ENCODE assay signal across 1 cellular context in the genomic region with DNA sequence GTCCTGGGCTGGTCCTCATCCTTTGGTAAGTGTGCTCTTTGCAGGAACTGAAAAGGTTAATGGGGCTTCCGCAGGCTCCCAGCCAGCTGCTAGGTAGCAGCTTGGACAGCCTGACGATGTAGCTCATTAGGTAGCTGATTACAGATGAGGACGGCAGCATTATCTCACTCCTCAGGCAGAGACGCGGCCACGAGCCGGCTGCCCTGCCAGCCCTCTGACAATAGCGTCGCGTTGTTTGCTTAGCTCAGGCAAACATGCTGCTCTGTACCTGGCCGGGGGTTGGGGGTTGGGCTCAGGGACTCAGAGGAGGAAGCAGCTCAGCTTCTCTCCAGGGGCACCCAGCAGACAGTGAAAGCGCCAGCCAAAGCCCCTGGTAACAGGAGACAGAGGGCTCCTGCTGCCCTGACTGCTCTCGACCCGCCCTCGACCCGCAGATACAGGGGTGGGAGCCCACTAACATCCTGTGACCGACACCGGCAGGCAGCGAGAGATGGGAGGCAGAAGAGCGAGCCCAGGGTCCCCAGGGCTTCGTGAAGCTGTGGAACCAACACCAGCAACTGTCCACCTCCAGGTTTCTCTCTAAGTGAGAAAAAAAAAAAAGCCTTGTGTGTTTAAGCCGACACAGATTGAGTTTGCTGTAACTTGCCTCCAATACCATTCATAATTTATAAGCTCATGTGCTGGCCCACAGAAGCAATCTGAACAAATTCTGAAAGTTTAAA.
TF ChIP-seq lines count a peak whose summit lies in the region.

No MANE protein-coding gene starts in this region.

TF ChIP-seq in HepG2, 621 proteins besides CTCF, POLR2A, EP300 and RAD21 (continued from another document and continues in another):
- TF ChIP-seq, protein P1, sequence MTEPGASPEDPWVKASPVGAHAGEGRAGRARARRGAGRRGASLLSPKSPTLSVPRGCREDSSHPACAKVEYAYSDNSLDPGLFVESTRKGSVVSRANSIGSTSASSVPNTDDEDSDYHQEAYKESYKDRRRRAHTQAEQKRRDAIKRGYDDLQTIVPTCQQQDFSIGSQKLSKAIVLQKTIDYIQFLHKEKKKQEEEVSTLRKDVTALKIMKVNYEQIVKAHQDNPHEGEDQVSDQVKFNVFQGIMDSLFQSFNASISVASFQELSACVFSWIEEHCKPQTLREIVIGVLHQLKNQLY (CRISPR knock-in tag; IDR thresholded peaks at IDR 0.05): peak; percentile 72
- TF ChIP-seq, protein P2, sequence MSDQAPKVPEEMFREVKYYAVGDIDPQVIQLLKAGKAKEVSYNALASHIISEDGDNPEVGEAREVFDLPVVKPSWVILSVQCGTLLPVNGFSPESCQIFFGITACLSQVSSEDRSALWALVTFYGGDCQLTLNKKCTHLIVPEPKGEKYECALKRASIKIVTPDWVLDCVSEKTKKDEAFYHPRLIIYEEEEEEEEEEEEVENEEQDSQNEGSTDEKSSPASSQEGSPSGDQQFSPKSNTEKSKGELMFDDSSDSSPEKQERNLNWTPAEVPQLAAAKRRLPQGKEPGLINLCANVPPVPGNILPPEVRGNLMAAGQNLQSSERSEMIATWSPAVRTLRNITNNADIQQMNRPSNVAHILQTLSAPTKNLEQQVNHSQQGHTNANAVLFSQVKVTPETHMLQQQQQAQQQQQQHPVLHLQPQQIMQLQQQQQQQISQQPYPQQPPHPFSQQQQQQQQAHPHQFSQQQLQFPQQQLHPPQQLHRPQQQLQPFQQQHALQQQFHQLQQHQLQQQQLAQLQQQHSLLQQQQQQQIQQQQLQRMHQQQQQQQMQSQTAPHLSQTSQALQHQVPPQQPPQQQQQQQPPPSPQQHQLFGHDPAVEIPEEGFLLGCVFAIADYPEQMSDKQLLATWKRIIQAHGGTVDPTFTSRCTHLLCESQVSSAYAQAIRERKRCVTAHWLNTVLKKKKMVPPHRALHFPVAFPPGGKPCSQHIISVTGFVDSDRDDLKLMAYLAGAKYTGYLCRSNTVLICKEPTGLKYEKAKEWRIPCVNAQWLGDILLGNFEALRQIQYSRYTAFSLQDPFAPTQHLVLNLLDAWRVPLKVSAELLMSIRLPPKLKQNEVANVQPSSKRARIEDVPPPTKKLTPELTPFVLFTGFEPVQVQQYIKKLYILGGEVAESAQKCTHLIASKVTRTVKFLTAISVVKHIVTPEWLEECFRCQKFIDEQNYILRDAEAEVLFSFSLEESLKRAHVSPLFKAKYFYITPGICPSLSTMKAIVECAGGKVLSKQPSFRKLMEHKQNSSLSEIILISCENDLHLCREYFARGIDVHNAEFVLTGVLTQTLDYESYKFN (CRISPR knock-in tag; conservative IDR thresholded peaks at IDR 0.05): peak; percentile 77
- TF ChIP-seq ZNF567 (CRISPR knock-in tag; IDR thresholded peaks at IDR 0.05; ENCODE audit: borderline replicate concordance) (no peak), STAG1 (CRISPR knock-in tag; IDR thresholded peaks at IDR 0.05) (peak; percentile 24; the same call in 1 of the 2 replicates), KDM1A (CRISPR knock-in tag; IDR thresholded peaks at IDR 0.05) (peak; percentile 41; the same call in 1 of the 2 replicates), GRHL1 (CRISPR knock-in tag; conservative IDR thresholded peaks at IDR 0.05) (no peak), RFX5 (IDR thresholded peaks at IDR 0.05; ENCODE audit: low read depth, low read length) (no peak), HES4 (CRISPR knock-in tag; IDR thresholded peaks at IDR 0.05; ENCODE audit: borderline replicate concordance) (no peak), TAF1 (CRISPR knock-in tag; IDR thresholded peaks at IDR 0.05) (peak; percentile 49; the same call in 1 of the 2 replicates), ZBTB3 (CRISPR knock-in tag; IDR thresholded peaks at IDR 0.05; ENCODE audit: borderline replicate concordance, low read depth) (no peak), ZNF264 (CRISPR knock-in tag; IDR thresholded peaks at IDR 0.05) (0 out of 2 replicates have a peak, but pooled peaks have one; percentile 44), ZSCAN9 (CRISPR knock-in tag; IDR thresholded peaks at IDR 0.05; ENCODE audit: borderline replicate concordance) (no peak), EHMT2 (IDR thresholded peaks at IDR 0.05; ENCODE audit: borderline replicate concordance, low read depth, low read length) (no peak), NFE2L1 (CRISPR knock-in tag; IDR thresholded peaks at IDR 0.05; ENCODE audit: borderline replicate concordance) (no peak), ZNF12 (CRISPR knock-in tag; IDR thresholded peaks at IDR 0.05) (no peak; the same call in 1 of the 2 replicates), ZNF552 (CRISPR knock-in tag; IDR thresholded peaks at IDR 0.05; ENCODE audit: borderline replicate concordance) (no peak), GATAD1 (CRISPR knock-in tag; IDR thresholded peaks at IDR 0.05) (no peak), NR2F2 (IDR thresholded peaks at IDR 0.05; ENCODE audit: borderline replicate concordance, low read depth) (no peak; the same call in 1 of the 2 replicates), FOXO1 (CRISPR knock-in tag; IDR thresholded peaks at IDR 0.05) (peak; percentile 78; the same call in 1 of the 2 replicates), DPF2 (CRISPR knock-in tag; IDR thresholded peaks at IDR 0.05; ENCODE audit: borderline replicate concordance, low read depth) (peak; percentile 41; the same call in 1 of the 2 replicates), TCF12 (IDR thresholded peaks at IDR 0.05) (no peak), TCF12 (CRISPR knock-in tag; IDR thresholded peaks at IDR 0.05) (no peak), ZFP91 (CRISPR knock-in tag; IDR thresholded peaks at IDR 0.05; ENCODE audit: borderline replicate concordance) (no peak; the same call in 1 of the 2 replicates), ZNF577 (CRISPR knock-in tag; IDR thresholded peaks at IDR 0.05; ENCODE audit: borderline replicate concordance, low read depth) (no peak), ZBTB40 (IDR thresholded peaks at IDR 0.05) (no peak), ZBTB40 (CRISPR knock-in tag; IDR thresholded peaks at IDR 0.05) (no peak), DR1 (CRISPR knock-in tag; IDR thresholded peaks at IDR 0.05) (no peak)
- TF ChIP-seq, protein P3, sequence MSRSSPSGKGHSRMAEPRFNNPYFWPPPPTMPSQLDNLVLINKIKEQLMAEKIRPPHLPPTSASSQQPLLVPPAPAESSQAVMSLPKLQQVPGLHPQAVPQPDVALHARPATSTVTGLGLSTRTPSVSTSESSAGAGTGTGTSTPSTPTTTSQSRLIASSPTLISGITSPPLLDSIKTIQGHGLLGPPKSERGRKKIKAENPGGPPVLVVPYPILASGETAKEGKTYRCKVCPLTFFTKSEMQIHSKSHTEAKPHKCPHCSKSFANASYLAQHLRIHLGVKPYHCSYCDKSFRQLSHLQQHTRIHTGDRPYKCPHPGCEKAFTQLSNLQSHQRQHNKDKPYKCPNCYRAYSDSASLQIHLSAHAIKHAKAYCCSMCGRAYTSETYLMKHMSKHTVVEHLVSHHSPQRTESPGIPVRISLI (CRISPR knock-in tag; IDR thresholded peaks at IDR 0.05; ENCODE audit: borderline replicate concordance): no peak
- TF ChIP-seq, protein P4, sequence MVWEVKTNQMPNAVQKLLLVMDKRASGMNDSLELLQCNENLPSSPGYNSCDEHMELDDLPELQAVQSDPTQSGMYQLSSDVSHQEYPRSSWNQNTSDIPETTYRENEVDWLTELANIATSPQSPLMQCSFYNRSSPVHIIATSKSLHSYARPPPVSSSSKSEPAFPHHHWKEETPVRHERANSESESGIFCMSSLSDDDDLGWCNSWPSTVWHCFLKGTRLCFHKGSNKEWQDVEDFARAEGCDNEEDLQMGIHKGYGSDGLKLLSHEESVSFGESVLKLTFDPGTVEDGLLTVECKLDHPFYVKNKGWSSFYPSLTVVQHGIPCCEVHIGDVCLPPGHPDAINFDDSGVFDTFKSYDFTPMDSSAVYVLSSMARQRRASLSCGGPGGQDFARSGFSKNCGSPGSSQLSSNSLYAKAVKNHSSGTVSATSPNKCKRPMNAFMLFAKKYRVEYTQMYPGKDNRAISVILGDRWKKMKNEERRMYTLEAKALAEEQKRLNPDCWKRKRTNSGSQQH (CRISPR knock-in tag; IDR thresholded peaks at IDR 0.05; ENCODE audit: low read depth): no peak
